Comparison of ENCODE assay signal across 8 cellular contexts in the genomic region with DNA sequence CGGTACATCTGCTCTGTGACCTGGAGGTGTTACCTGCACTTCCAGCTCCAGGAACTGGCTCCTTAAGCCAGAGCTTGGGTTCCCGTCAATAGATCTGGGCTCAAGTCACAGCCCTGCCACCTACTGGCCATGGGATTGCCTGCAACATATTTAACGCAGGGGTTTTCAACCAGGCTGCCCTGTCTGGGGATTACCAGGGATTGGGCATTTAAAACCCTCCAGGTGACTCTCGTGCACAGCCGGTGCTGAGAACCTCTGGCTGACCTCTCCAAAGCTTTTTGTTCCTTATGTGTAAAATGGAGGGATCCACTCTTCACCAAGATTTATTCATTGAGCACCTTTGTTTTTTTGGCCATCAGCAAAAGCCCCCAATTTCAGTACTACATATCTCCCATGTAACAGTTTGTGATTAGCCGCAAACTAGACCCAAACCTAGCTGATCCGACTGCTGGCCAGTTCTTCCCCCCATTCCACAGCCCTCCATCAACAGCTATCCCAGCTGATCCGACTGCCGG.
DNase-seq lines count a peak whose midpoint lies in the region; ATAC-seq and TF ChIP-seq lines count a peak whose summit lies in the region.

No MANE protein-coding gene starts in this region.

- DNase-seq in AG09319 (ENCODE audit: extremely low read depth, low read depth) (peak; percentile 48), NCI-H2171 treated with DMSO at 0.1 percent for 48 hours (lab: John Stamatoyannopoulos, UW) (peak; percentile 83), cerebellar cortex (ENCODE audit: low spot score) (peak; percentile 89), left kidney (ENCODE audit: low read depth, low spot score) (peak; percentile 93)
- peak; percentile 61 for DNase-seq in activated CD4-positive, alpha-beta T cell treated with anti-CD3 and anti-CD28 coated beads for 1 hour
- DNase-seq in stimulated activated CD4-positive, alpha-beta T cell treated with anti-CD3 and anti-CD28 coated beads, Interleukin-4, amount 100 ng/mL, for 1 hour = peak; percentile 73

- ATAC-seq in GM18867 (IDR thresholded peaks at IDR 0.05; ENCODE audit: unreplicated experiment) = peak; percentile 93
- ATAC-seq in HG03097 (IDR thresholded peaks at IDR 0.05; ENCODE audit: low FRiP score, unreplicated experiment) = peak; percentile 87

- peak; percentile 93 for TF ChIP-seq CTCF in AG09319 (IDR thresholded peaks at IDR 0.05; ENCODE audit: low read depth, low read length)

Comparison
In these comparisons a context has a peak if more than half of its experiments do, and no peak if none do; other contexts are left out.
1. Peak in every context shown above with its lines: DNase-seq and ATAC-seq.